Comparison of ENCODE assay signal across 7 cellular contexts in genomic region chr4:106213291-106213690, GRCh38.
A peak's percentile ranks its signal among the peaks of the same experiment; 100 is the strongest.
DNase-seq lines count a peak whose midpoint lies in the region; ATAC-seq and TF ChIP-seq lines count a peak whose summit lies in the region.
"Not testable (repeated sequence)": the region's sequence is repeated elsewhere in the genome, so short reads cannot be mapped to it uniquely, and the experiment has no call there.

No MANE protein-coding gene starts in this region.

- H3K36me3 Mint-ChIP-seq in WTC11 (peaks cover 14% of the 10 kb centered on the region), nephron progenitor cell (ENCODE audit: low read depth) (peaks cover 35% of the 10 kb centered on the region)

- intact Hi-C loops in HCT116 (cut with micrococcal nuclease): not testable (repeated sequence)

- not testable (repeated sequence) for H3K9me3 ChIP-seq in HCT116 (ENCODE audit: control insufficient read depth in 1 of 2, insufficient read depth in 1 of 2, low read depth in 1 of 2, low read length in 2 of 2); iPS-15b (ENCODE audit: control insufficient read depth, insufficient read depth, low read length)

- peak overlapping the region; percentile 23 for H3K9ac ChIP-seq in HCT116 (ENCODE audit: low read length)
- H3K9ac ChIP-seq in iPS-15b (ENCODE audit: low read depth, low read length): not testable (repeated sequence)

- not testable (repeated sequence) for TF ChIP-seq CTCF in HCT116 (IDR thresholded peaks at IDR 0.05 in 2 of 3, conservative IDR thresholded peaks at IDR 0.05 in 1 of 3; ENCODE audit: borderline replicate concordance in 1 of 3, insufficient read depth in 1 of 3, low read depth in 2 of 3, low read length in 2 of 3); WTC11 (IDR thresholded peaks at IDR 0.05); nephron progenitor cell (IDR thresholded peaks at IDR 0.05)

- not testable (repeated sequence) for H3K9me3 Mint-ChIP-seq in WTC11
- H3K9me3 Mint-ChIP-seq in nephron progenitor cell: peaks cover 14% of the 10 kb centered on the region

- H3K27me3 Mint-ChIP-seq in WTC11 (ENCODE audit: low read depth); nephron progenitor cell (ENCODE audit: low read depth, poor library complexity): not testable (repeated sequence)

- not testable (repeated sequence) for H4K20me1 ChIP-seq in HCT116 (ENCODE audit: insufficient read depth)

- CTCF ChIA-PET in HCT116 (lab: Charles Lee); WTC11 (lab: Charles Lee): not testable (repeated sequence)

- peak overlapping the region; percentile 48 for H3K4me2 ChIP-seq in HCT116 (ENCODE audit: low read length)

- H3K27ac Mint-ChIP-seq in WTC11 (peak overlapping the region; percentile 74), nephron progenitor cell (peak overlapping the region; percentile 39)

- not testable (repeated sequence) for DNase-seq in H7; HCT116 (ENCODE audit: low read depth, low spot score); WTC11 (ENCODE audit: low spot score); nephron progenitor cell
- DNase-seq in NCI-H2171 treated with DMSO at 0.1 percent for 48 hours (lab: John Stamatoyannopoulos, UW) (peak; percentile 9), NCI-H748 (lab: John Stamatoyannopoulos, UW; ENCODE audit: unreplicated experiment) (peak; percentile 59)

- POLR2A ChIA-PET in HCT116 (lab: Charles Lee); WTC11 (lab: Charles Lee): not testable (repeated sequence)

- not testable (repeated sequence) for ATAC-seq in HCT116, WTC11

- H3K4me1 ChIP-seq in HCT116 (ENCODE audit: control insufficient read depth in 1 of 2, insufficient read depth in 2 of 2, low read length in 2 of 2); iPS-15b (ENCODE audit: control insufficient read depth, insufficient read depth, low read length): not testable (repeated sequence)

- H3K4me3 ChIP-seq in H7 (ENCODE audit: insufficient read depth, low read depth, low read length): peak overlapping the region; percentile 26; the same call in 1 of the 2 replicates
- H3K4me3 ChIP-seq in HCT116 (replicated peaks in 1 of 2; ENCODE audit: low read depth in 1 of 2, low read length in 2 of 2): peak overlapping the region; percentile 35 to 42
- H3K4me3 ChIP-seq in iPS-15b (ENCODE audit: low read depth, low read length): peak overlapping the region; percentile 32

- TSS peak; percentile 68 for BruUV-seq in HCT116 (replicated peaks; lab: Mats Ljungman, UMichigan)

- H3K9me2 ChIP-seq in HCT116 (ENCODE audit: insufficient read depth): not testable (repeated sequence)

- H3K4me1 Mint-ChIP-seq in WTC11: peaks cover 29% of the 10 kb centered on the region
- H3K4me1 Mint-ChIP-seq in nephron progenitor cell: not testable (repeated sequence)

- peak overlapping the region; percentile 61 for H3K4me3 Mint-ChIP-seq in WTC11
- not testable (repeated sequence) for H3K4me3 Mint-ChIP-seq in nephron progenitor cell

- H3K27ac ChIP-seq in HCT116 (ENCODE audit: low read depth, low read length): peak overlapping the region; percentile 40; the same call in 1 of the 2 replicates

- not testable (repeated sequence) for H3K27me3 ChIP-seq in H7 (ENCODE audit: control insufficient read depth, insufficient read depth, low read length); HCT116 (ENCODE audit: insufficient read depth, low read length); iPS-15b (ENCODE audit: control insufficient read depth, insufficient read depth, low read length)

- not testable (repeated sequence) for TF ChIP-seq RAD21 in HCT116 (IDR thresholded peaks at IDR 0.05; ENCODE audit: low read depth)

- RAD21 ChIA-PET in HCT116 (lab: Charles Lee; ENCODE audit: low non-redundant PET in 1 of 2, low total read pairs in 2 of 2, uncharacterized antibody in 2 of 2, unreplicated experiment in 2 of 2): not testable (repeated sequence)

- TF ChIP-seq POLR2A in HCT116 (IDR thresholded peaks at IDR 0.05; ENCODE audit: borderline replicate concordance, extremely low read depth, insufficient read depth, insufficient read length): not testable (repeated sequence)

- not testable (repeated sequence) for H2AFZ ChIP-seq in HCT116 (ENCODE audit: low read depth, low read length, poor library complexity, severe bottlenecking)

- not testable (repeated sequence) for H3K79me2 ChIP-seq in HCT116 (ENCODE audit: insufficient read depth, low read length)

- H3K36me3 ChIP-seq in H7 (replicated peaks; ENCODE audit: control insufficient read depth, insufficient read depth, low read length); HCT116 (ENCODE audit: control insufficient read depth in 1 of 2, insufficient read depth in 2 of 2, low read length in 2 of 2); iPS-15b (ENCODE audit: control insufficient read depth, insufficient read depth, low read length): not testable (repeated sequence)
